ENCODE assay signal across 13 cellular contexts in the genomic region with DNA sequence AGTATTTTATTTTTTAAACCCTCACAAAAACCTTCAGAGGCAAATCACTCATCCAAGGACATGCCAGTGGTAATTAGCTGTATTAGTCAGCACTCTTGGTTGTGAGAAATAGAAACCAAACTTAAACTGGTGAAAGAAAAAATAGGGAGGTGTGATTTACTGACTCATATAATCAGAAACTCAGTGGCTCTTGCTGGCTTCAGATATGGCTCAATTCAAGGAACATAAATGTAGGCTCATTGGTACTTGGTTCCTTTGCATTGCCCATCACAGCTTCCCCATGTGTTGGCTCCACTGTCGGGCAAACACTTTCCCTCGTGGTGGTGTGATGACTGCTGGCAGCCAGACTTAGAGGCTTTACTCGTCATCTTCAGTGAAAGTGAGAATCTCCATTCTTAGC.
DNase-seq lines count a peak whose midpoint lies in the region; ATAC-seq and TF ChIP-seq lines count a peak whose summit lies in the region.
"Had no signal": no experiment of that assay in that cellular context is flagged by ENCODE, and none has a peak within 500 bp of the region (broad histone marks: within the 10 kb centered on the region; RNA-seq: fewer than 3 reads in every experiment).

No MANE protein-coding gene starts in this region.

- TF ChIP-seq CTCF in cardiac muscle cell (IDR thresholded peaks at IDR 0.05; ENCODE audit: low read depth, low read length) = no peak

- H3K9me3 ChIP-seq in cardiac muscle cell (ENCODE audit: low read depth) = no peaks in the 10 kb centered on the region
- H3K9me3 ChIP-seq: SJSA1 had no signal

- H3K27ac ChIP-seq in cardiac muscle cell = peak overlapping the region; percentile 80
- H3K27ac ChIP-seq: SJSA1 had no signal

- H3K27me3 ChIP-seq in cardiac muscle cell = no peaks in the 10 kb centered on the region
- H3K27me3 ChIP-seq: SJSA1 had no signal

- DNase-seq in cardiac muscle cell (ENCODE audit: low read depth in 1 of 2, low spot score in 1 of 2) (peak in 1 of 2 donors; percentile 5), Right ventricle myocardium superior (no peak), HPDE6-E6E7 (ENCODE audit: extremely low spot score) (peak; percentile 61), activated gamma-delta T cell (lab: John Stamatoyannopoulos, UW) (no peak), mucosa of gallbladder (ENCODE audit: low spot score) (no peak)
- DNase-seq: activated CD4-positive, CD25-positive, alpha-beta regulatory T cell treated with anti-CD3 and anti-CD28 coated beads, Interleukin-2, amount 50 U/mL, for 72 hours; activated effector memory CD4-positive, alpha-beta T cell treated with anti-CD3 and anti-CD28 coated beads, Interleukin-2, amount 50 U/mL, for 16 hours; cortex of kidney; naive B cell had no signal

- ATAC-seq in Right ventricle myocardium superior (ENCODE audit: poor library complexity) (no peak), esophagus mucosa (peak; percentile 50), HG03280 (IDR thresholded peaks at IDR 0.05; ENCODE audit: unreplicated experiment) (no peak), SK-N-SH treated with all-trans-retinoic acid at 6 μM for 48 hours (no peak)

- H3K4me1 ChIP-seq in cardiac muscle cell (ENCODE audit: low read depth) = peaks cover 28% of the 10 kb centered on the region
- H3K4me1 ChIP-seq: SJSA1 had no signal

- intact Hi-C loops in Right ventricle myocardium superior (cut with DNase I) = no loop called here

- H3K4me3 ChIP-seq in cardiac muscle cell = no peak overlapping the region
- H3K4me3 ChIP-seq: SJSA1 had no signal

- no peaks in the 10 kb centered on the region for H3K36me3 ChIP-seq in cardiac muscle cell
- H3K36me3 ChIP-seq: SJSA1 had no signal

TF ChIP-seq in SK-N-SH treated with all-trans-retinoic acid at 6 μM for 48 hours, 23 proteins besides CTCF, POLR2A, EP300 and RAD21:
- TF ChIP-seq OSR1 (CRISPR knock-in tag; IDR thresholded peaks at IDR 0.05) (no peak), TCF4 (CRISPR knock-in tag; IDR thresholded peaks at IDR 0.05; ENCODE audit: borderline replicate concordance) (no peak), SNAI2 (CRISPR knock-in tag; IDR thresholded peaks at IDR 0.05) (no peak), RARB (CRISPR knock-in tag; IDR thresholded peaks at IDR 0.05) (no peak), ZC3H10 (CRISPR knock-in tag; IDR thresholded peaks at IDR 0.05) (no peak), ESRRG (CRISPR knock-in tag; IDR thresholded peaks at IDR 0.05) (no peak)
- TF ChIP-seq, protein P1, sequence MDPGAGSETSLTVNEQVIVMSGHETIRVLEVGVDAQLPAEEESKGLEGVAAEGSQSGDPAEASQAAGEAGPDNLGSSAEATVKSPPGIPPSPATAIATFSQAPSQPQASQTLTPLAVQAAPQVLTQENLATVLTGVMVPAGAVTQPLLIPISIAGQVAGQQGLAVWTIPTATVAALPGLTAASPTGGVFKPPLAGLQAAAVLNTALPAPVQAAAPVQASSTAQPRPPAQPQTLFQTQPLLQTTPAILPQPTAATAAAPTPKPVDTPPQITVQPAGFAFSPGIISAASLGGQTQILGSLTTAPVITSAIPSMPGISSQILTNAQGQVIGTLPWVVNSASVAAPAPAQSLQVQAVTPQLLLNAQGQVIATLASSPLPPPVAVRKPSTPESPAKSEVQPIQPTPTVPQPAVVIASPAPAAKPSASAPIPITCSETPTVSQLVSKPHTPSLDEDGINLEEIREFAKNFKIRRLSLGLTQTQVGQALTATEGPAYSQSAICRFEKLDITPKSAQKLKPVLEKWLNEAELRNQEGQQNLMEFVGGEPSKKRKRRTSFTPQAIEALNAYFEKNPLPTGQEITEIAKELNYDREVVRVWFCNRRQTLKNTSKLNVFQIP (CRISPR knock-in tag; IDR thresholded peaks at IDR 0.05; ENCODE audit: borderline replicate concordance, low read depth) = no peak
- TF ChIP-seq, protein P2, sequence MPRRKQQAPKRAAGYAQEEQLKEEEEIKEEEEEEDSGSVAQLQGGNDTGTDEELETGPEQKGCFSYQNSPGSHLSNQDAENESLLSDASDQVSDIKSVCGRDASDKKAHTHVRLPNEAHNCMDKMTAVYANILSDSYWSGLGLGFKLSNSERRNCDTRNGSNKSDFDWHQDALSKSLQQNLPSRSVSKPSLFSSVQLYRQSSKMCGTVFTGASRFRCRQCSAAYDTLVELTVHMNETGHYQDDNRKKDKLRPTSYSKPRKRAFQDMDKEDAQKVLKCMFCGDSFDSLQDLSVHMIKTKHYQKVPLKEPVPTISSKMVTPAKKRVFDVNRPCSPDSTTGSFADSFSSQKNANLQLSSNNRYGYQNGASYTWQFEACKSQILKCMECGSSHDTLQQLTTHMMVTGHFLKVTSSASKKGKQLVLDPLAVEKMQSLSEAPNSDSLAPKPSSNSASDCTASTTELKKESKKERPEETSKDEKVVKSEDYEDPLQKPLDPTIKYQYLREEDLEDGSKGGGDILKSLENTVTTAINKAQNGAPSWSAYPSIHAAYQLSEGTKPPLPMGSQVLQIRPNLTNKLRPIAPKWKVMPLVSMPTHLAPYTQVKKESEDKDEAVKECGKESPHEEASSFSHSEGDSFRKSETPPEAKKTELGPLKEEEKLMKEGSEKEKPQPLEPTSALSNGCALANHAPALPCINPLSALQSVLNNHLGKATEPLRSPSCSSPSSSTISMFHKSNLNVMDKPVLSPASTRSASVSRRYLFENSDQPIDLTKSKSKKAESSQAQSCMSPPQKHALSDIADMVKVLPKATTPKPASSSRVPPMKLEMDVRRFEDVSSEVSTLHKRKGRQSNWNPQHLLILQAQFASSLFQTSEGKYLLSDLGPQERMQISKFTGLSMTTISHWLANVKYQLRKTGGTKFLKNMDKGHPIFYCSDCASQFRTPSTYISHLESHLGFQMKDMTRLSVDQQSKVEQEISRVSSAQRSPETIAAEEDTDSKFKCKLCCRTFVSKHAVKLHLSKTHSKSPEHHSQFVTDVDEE (CRISPR knock-in tag; IDR thresholded peaks at IDR 0.05) = no peak
